Comparison of ENCODE assay signal across 8 cellular contexts in genomic region chr6:119078449-119079287, GRCh38. TPM values are rescaled to one million over a fixed set of nuclear protein-coding genes. Genes with fewer than 3 reads are reported as not detected.
A peak's percentile ranks its signal among the peaks of the same experiment; 100 is the strongest.
DNase-seq lines count a peak whose midpoint lies in the region; ATAC-seq and TF ChIP-seq lines count a peak whose summit lies in the region.

TSS of gene FAM184A (minus strand) at chr6:119078664. CDS start at chr6:119078299, 365 bp downstream.

- WGBS in GM23248 (ENCODE audit: low coverage in 1 of 2, low lambda C conversion rate in 2 of 2, missing lambda C conversion rate in 2 of 2), 2 experiments: 0 to 2% methylated on average over 42 to 65 of the region's 91 CpGs
- 2% methylated on average over 20 of the region's 91 CpGs for WGBS in SK-N-SH (ENCODE audit: low lambda C conversion rate)
- WGBS in ovary, 3 donors: 0 to 1% (median 1%) methylated on average over 48 to 91 of the region's 91 CpGs
- 1 to 2% methylated on average over 11 to 26 of the region's 91 CpGs for WGBS in thyroid gland, 2 donors

- H3K36me3 Mint-ChIP-seq in activated naive CD4-positive, alpha-beta T cell treated with anti-CD3 and anti-CD28 coated beads, Interleukin-2, amount 50 U/mL, for 72 hours: peaks cover 17 to 28% of the 10 kb centered on the region in 2 donors

- H3K9me3 ChIP-seq in GM23248 (ENCODE audit: low read depth) (no peaks in the 10 kb centered on the region), KOPT-K1 (ENCODE audit: insufficient read depth, low read length, poor library complexity, severe bottlenecking) (peaks cover 21% of the 10 kb centered on the region), SK-N-SH (no peaks in the 10 kb centered on the region), ovary (no peaks in the 10 kb centered on the region), thyroid gland (no peaks in the 10 kb centered on the region)

- H3K4me3 ChIP-seq in GM23248: peak within 1 kb of the TSS; percentile 73
- peak within 1 kb of the TSS; percentile 59 to 73 for H3K4me3 ChIP-seq in SK-N-SH (ENCODE audit: low read depth in 2 of 2, low read length in 1 of 2)
- H3K4me3 ChIP-seq in ovary: peak within 1 kb of the TSS; percentile 48
- peak within 1 kb of the TSS; percentile 67 to 89 (median 75) for H3K4me3 ChIP-seq in thyroid gland (replicated peaks in 1 of 3)

- TF ChIP-seq POLR2A in ovary (IDR thresholded peaks at IDR 0.05): peak; percentile 28
- TF ChIP-seq POLR2A in thyroid gland (IDR thresholded peaks at IDR 0.05): peak in 1 of 2 donors; percentile 67

- DNase-seq in Daoy (ENCODE audit: low read depth) (peak; percentile 72), GM23248 (peak; percentile 68), SK-N-SH (peak; percentile 90), Right ventricle myocardium inferior (ENCODE audit: missing footprints) (peak; percentile 81), ovary (peak; percentile 68 to 85 (median 81)), thyroid gland (peak; percentile 68 to 70)
- peak; percentile 72 to 78 for DNase-seq in activated naive CD4-positive, alpha-beta T cell treated with anti-CD3 and anti-CD28 coated beads, Interleukin-2, amount 50 U/mL, for 72 hours (ENCODE audit: low spot score in 2 of 2)

- H3K9me2 ChIP-seq in GM23248 (ENCODE audit: insufficient read depth) (no peaks in the 10 kb centered on the region), SK-N-SH (no peaks in the 10 kb centered on the region)

- H3K4me2 ChIP-seq in GM23248 (ENCODE audit: unreplicated experiment) (peak within 1 kb of the TSS; percentile 89), SK-N-SH (peak within 1 kb of the TSS; percentile 98)

- H3K27ac ChIP-seq in GM23248 (no peak within 1 kb of the TSS), KOPT-K1 (ENCODE audit: low read depth, low read length, poor library complexity, severe bottlenecking) (peak within 1 kb of the TSS; percentile 42), SK-N-SH (ENCODE audit: low read depth in 2 of 2, low read length in 1 of 2) (peak within 1 kb of the TSS in 1 of 2 experiments; percentile 48; a peak in 1 of 4 replicates), ovary (peak within 1 kb of the TSS; percentile 70 to 83), thyroid gland (peak within 1 kb of the TSS; percentile 81 to 94 (median 89))

- peak within 1 kb of the TSS; percentile 91 to 93 for H3K27ac Mint-ChIP-seq in activated naive CD4-positive, alpha-beta T cell treated with anti-CD3 and anti-CD28 coated beads, Interleukin-2, amount 50 U/mL, for 72 hours

- intact Hi-C loops in Right ventricle myocardium inferior (cut with DNase I) (no loop called here), ovary (cut with DNase I) (no loop called here), thyroid gland (cut with DNase I) (loop anchor here (10.0 kb wide), 1 partner anchor 184 kb away; the partner anchor contains the start of gene ASF1A)

- H3F3A ChIP-seq in GM23248 (ENCODE audit: insufficient read depth) (peaks cover 6% of the 10 kb centered on the region; the same call in 1 of the 2 replicates), SK-N-SH (replicated peaks; ENCODE audit: insufficient read depth) (peaks cover 9% of the 10 kb centered on the region)

- peak within 1 kb of the TSS; percentile 39 for H3K9ac ChIP-seq in GM23248
- peak within 1 kb of the TSS; percentile 49 for H3K9ac ChIP-seq in SK-N-SH

- peaks cover 54% of the 10 kb centered on the region for H3K27me3 ChIP-seq in GM23248 (replicated peaks; ENCODE audit: insufficient read depth)
- no peaks in the 10 kb centered on the region; the same call in 1 of the 2 replicates for H3K27me3 ChIP-seq in SK-N-SH (ENCODE audit: insufficient read depth)
- H3K27me3 ChIP-seq in ovary: no peaks in the 10 kb centered on the region
- no peaks in the 10 kb centered on the region for H3K27me3 ChIP-seq in thyroid gland

- TF ChIP-seq RAD21 in SK-N-SH (IDR thresholded peaks at IDR 0.05; ENCODE audit: low read length): no peak

- H3K9me3 Mint-ChIP-seq in activated naive CD4-positive, alpha-beta T cell treated with anti-CD3 and anti-CD28 coated beads, Interleukin-2, amount 50 U/mL, for 72 hours: peaks cover 5 to 24% of the 10 kb centered on the region in 2 donors

- TF ChIP-seq CTCF in SK-N-SH (IDR thresholded peaks at IDR 0.05) (peak; percentile 41), ovary (IDR thresholded peaks at IDR 0.05) (peak in 2 of 3 donors; percentile 8 to 49), thyroid gland (IDR thresholded peaks at IDR 0.05) (peak in 4 of 6 experiments; percentile 27 to 55 (median 43))

- peak; percentile 61 to 67 for ATAC-seq in activated naive CD4-positive, alpha-beta T cell treated with anti-CD3 and anti-CD28 coated beads, Interleukin-2, amount 50 U/mL, for 72 hours
- peak; percentile 82 for ATAC-seq in Right ventricle myocardium inferior

- H3K4me1 ChIP-seq in GM23248 (ENCODE audit: insufficient read depth): 0 out of 2 replicates have a peak, but pooled peaks cover 5% of the 10 kb centered on the region
- H3K4me1 ChIP-seq in SK-N-SH (ENCODE audit: control insufficient read depth in 1 of 2, insufficient read depth in 2 of 2, low read depth in 1 of 2, low read length in 1 of 2): peaks cover 0 to 4% of the 10 kb centered on the region in 2 experiments; a peak in 3 of 4 replicates
- no peaks in the 10 kb centered on the region for H3K4me1 ChIP-seq in ovary (ENCODE audit: insufficient read depth)
- H3K4me1 ChIP-seq in thyroid gland: peaks cover 2 to 25% of the 10 kb centered on the region in 2 donors

- H3K36me3 ChIP-seq in GM23248 (ENCODE audit: low read depth) (no peaks in the 10 kb centered on the region), KOPT-K1 (ENCODE audit: insufficient read depth, low read length) (no peaks in the 10 kb centered on the region), SK-N-SH (replicated peaks in 1 of 2; ENCODE audit: control insufficient read depth in 1 of 2, insufficient read depth in 2 of 2, low read length in 1 of 2) (no peaks in the 10 kb centered on the region), ovary (no peaks in the 10 kb centered on the region), thyroid gland (no peaks in the 10 kb centered on the region)

- H2AFZ ChIP-seq in GM23248: peak within 1 kb of the TSS; percentile 83
- H2AFZ ChIP-seq in SK-N-SH (ENCODE audit: low read depth): peak within 1 kb of the TSS; percentile 92

- in situ Hi-C loops in GM23248 (cut with MboI): no loop called here

- CTCF ChIA-PET in SK-N-SH (lab: Yijun Ruan, JAX): interaction anchor here (0.7 to 1.7 kb wide), 17 partner anchors 12 to 427 kb away, joined by 3 to 6 read pairs (median 4); partner anchors contain the start of gene CEP85L

- H3K79me2 ChIP-seq in GM23248 (ENCODE audit: insufficient read depth): no peaks in the 10 kb centered on the region
- no peaks in the 10 kb centered on the region for H3K79me2 ChIP-seq in SK-N-SH (ENCODE audit: insufficient read depth)

- TF ChIP-seq EP300 in SK-N-SH (IDR thresholded peaks at IDR 0.05; ENCODE audit: borderline replicate concordance in 1 of 2, low read depth in 1 of 2, low read length in 1 of 2) (no peak), ovary (IDR thresholded peaks at IDR 0.05) (no peak)

- POLR2A ChIA-PET in SK-N-SH (lab: Yijun Ruan, JAX): interaction anchor here (0.6 kb wide), 2 partner anchors 370 to 1109 kb away, joined by 3 read pairs; no protein-coding TSS in a partner anchor

- no peaks in the 10 kb centered on the region for H4K20me1 ChIP-seq in GM23248 (ENCODE audit: insufficient read depth)
- H4K20me1 ChIP-seq in SK-N-SH (ENCODE audit: insufficient read depth): no peaks in the 10 kb centered on the region

TF ChIP-seq in SK-N-SH, 30 proteins besides CTCF, POLR2A, EP300 and RAD21:
- 0 out of 2 replicates have a peak, but pooled peaks have one; percentile 23 for TF ChIP-seq ZBTB33 (IDR thresholded peaks at IDR 0.05; ENCODE audit: borderline replicate concordance, low read depth)
- TF ChIP-seq NRF1 (IDR thresholded peaks at IDR 0.05; ENCODE audit: low read depth, low read length): 0 out of 2 replicates have a peak, but pooled peaks have one; percentile 18
- peak; percentile 57 for TF ChIP-seq CHD2 (IDR thresholded peaks at IDR 0.05; ENCODE audit: low read length, partially characterized antibody)
- TF ChIP-seq MAX (IDR thresholded peaks at IDR 0.05; ENCODE audit: low read depth): peak; percentile 67
- TF ChIP-seq MXI1 (IDR thresholded peaks at IDR 0.05; ENCODE audit: low read depth, low read length): peak; percentile 82
- no peak for TF ChIP-seq GABPA (IDR thresholded peaks at IDR 0.05; ENCODE audit: low read depth)
- TF ChIP-seq FOXJ3 (CRISPR knock-in tag; IDR thresholded peaks at IDR 0.05): no peak
- no peak for TF ChIP-seq SMC3 (IDR thresholded peaks at IDR 0.05; ENCODE audit: low read depth, low read length)
- TF ChIP-seq SIN3A (IDR thresholded peaks at IDR 0.05; ENCODE audit: borderline replicate concordance, low read depth, low read length): no peak
TF ChIP-seq in SK-N-SH: peak in this region for 5.

RNA-seq across cellular contexts. Expression of gene FAM184A, which starts in this region (rescaled TPM):
- total RNA-seq in Daoy (2014; rRNA removed; shearing (Covaris generic)): 3.8 and 4.8 TPM in 2 replicates
- total RNA-seq in GM23248 (2014; rRNA removed; shearing (Covaris generic)): not detected in 2 replicates
- 0.25 TPM in 1 of 2 replicates, not detected in the other for polyA plus RNA-seq in GM23248 (2016; fragmentation: Nextera tagmentation; extraction: Ambion mirVana)
- polyA plus RNA-seq in SK-N-SH (2012; rRNA removed): 0.38 and 0.49 TPM in 2 replicates
- polyA plus RNA-seq in SK-N-SH (2012; cell fraction: cytosol; rRNA removed): 0.62 and 0.76 TPM in 2 replicates
- polyA plus RNA-seq in SK-N-SH (2012; cell fraction: nucleus; rRNA removed): 0.82 and 1.1 TPM in 2 replicates
- 10 to 100 TPM in 1 of 2 donors, 1 to 10 TPM in 1; 8.3 to 24.9 TPM for total RNA-seq in activated naive CD4-positive, alpha-beta T cell treated with anti-CD3 and anti-CD28 coated beads, Interleukin-2, amount 50 U/mL, for 72 hours
- 2.4 TPM for total RNA-seq in Right ventricle myocardium inferior
- total RNA-seq in ovary: 10 to 100 TPM in 3 of 7 donors, 1 to 10 TPM in 4; 5.4 to 10.8 (median 9.5) TPM
- polyA plus RNA-seq in ovary: 1 to 10 TPM; 2.8 to 3.6 TPM
- total RNA-seq in thyroid gland: 10 to 100 TPM; 19.3 to 37.1 (median 21.3) TPM

Comparison
In these comparisons a context has a peak if more than half of its experiments do, and no peak if none do; other contexts are left out.
1. Peak in DNase-seq, H3K4me3 ChIP-seq, H3K9ac ChIP-seq and H3K4me2 ChIP-seq in GM23248; RNA of the gene not detected or under 1 TPM.